ENCODE assay signal across 31 cellular contexts in genomic region chr19:827314-827709, GRCh38. TPM values are rescaled to one million over a fixed set of nuclear protein-coding genes. Genes with fewer than 3 reads are reported as not detected.
"Had no signal": no experiment of that assay in that cellular context is flagged by ENCODE, and none has a peak within 500 bp of the region (broad histone marks: within the 10 kb centered on the region; RNA-seq: fewer than 3 reads in every experiment).

No MANE protein-coding gene starts in this region.

- H3K4me3 ChIP-seq: adrenal gland, body of pancreas, breast epithelium, K562, Peyer's patch, SJSA1 had no signal

- H3K4me1 ChIP-seq: adrenal gland had no signal

- H3K36me3 ChIP-seq: adrenal gland, breast epithelium, Peyer's patch, SJSA1 had no signal

- ATAC-seq: activated CD8-positive, alpha-beta T cell treated with anti-CD3 and anti-CD28 coated beads, Interleukin-2, amount 10 ng/mL, durations not matched to agents 7 days and 5 days; body of pancreas; K562; PC-3 had no signal

- H3K9me3 ChIP-seq: adrenal gland, body of pancreas, breast epithelium, Peyer's patch, SJSA1, SK-N-SH had no signal

- DNase-seq: activated CD4-positive, alpha-beta T cell treated with anti-CD3 and anti-CD28 coated beads, Interleukin-2, amount 10 ng/mL, durations not matched to agents 24 days and 14 days; activated CD4-positive, alpha-beta T cell treated with anti-CD3 and anti-CD28 coated beads, Interleukin-2, amount 50 U/mL, for 48 hours; activated CD8-positive, alpha-beta T cell treated with anti-CD3 and anti-CD28 coated beads, Interleukin-2, amount 10 ng/mL, durations not matched to agents 7 days and 5 days; activated gamma-delta T cell treated with Interleukin-2 at 50 U/mL for 16 hours; activated naive CD4-positive, alpha-beta T cell treated with anti-CD3 and anti-CD28 coated beads for 36 hours; activated T-cell treated with anti-CD3 and anti-CD28 coated beads, Interleukin-2, amount 50 U/mL, for 24 hours; NCI-H1105; NCI-H1417 treated with DMSO at 0.1 percent for 48 hours; NCI-H187 treated with DMSO at 0.1 percent for 48 hours; NCI-H2081; NCI-H2171 treated with DMSO at 0.1 percent for 48 hours; NCI-H2227 treated with DMSO at 0.1 percent for 48 hours; NCI-H446; NCI-H510A treated with DMSO at 0.1 percent for 48 hours; NCI-H526 treated with DMSO at 0.1 percent for 48 hours; NCI-H774; PC-3; Peyer's patch; RPMI8226; SK-N-SH had no signal

- H3K27me3 ChIP-seq: SJSA1 had no signal

- H3K27ac ChIP-seq: adrenal gland, body of pancreas, breast epithelium, Peyer's patch, SJSA1 had no signal

RNA-seq across cellular contexts. Expression of gene AZU1, which starts 0.3 kb away (rescaled TPM):
- total RNA-seq: activated CD4-positive, alpha-beta T cell treated with anti-CD3 and anti-CD28 coated beads, Interleukin-2, amount 10 ng/mL, durations not matched to agents 24 days and 14 days; activated CD8-positive, alpha-beta T cell treated with anti-CD3 and anti-CD28 coated beads, Interleukin-2, amount 10 ng/mL, durations not matched to agents 7 days and 5 days; activated naive CD4-positive, alpha-beta T cell treated with anti-CD3 and anti-CD28 coated beads for 36 hours; activated naive CD4-positive, alpha-beta T cell treated with anti-CD3 and anti-CD28 coated beads, Interleukin-2, amount 50 U/mL, for 72 hours; activated T-helper 1 cell treated with anti-CD3 and anti-CD28 coated beads, Interleukin-12 subunit alpha, Interleukin-12 subunit beta, Interleukin-2, Interleukin-4 antibody, amounts not matched to agents 30 ng/mL and 10 ng/mL and 1 ng/mL, durations not matched to agents 14 hours and 24 hours and 36 hours; M059J; PC-3; Peyer's patch; Right ventricle myocardium superior; SJSA1 had no signal

RNA-seq across cellular contexts. Expression of gene PLPPR3, which starts 5.6 kb away (rescaled TPM):
- total RNA-seq: activated CD4-positive, alpha-beta T cell treated with anti-CD3 and anti-CD28 coated beads, Interleukin-2, amount 10 ng/mL, durations not matched to agents 24 days and 14 days; activated CD8-positive, alpha-beta T cell treated with anti-CD3 and anti-CD28 coated beads, Interleukin-2, amount 10 ng/mL, durations not matched to agents 7 days and 5 days; activated naive CD4-positive, alpha-beta T cell treated with anti-CD3 and anti-CD28 coated beads for 36 hours; activated naive CD4-positive, alpha-beta T cell treated with anti-CD3 and anti-CD28 coated beads, Interleukin-2, amount 50 U/mL, for 72 hours; activated T-helper 1 cell treated with anti-CD3 and anti-CD28 coated beads, Interleukin-12 subunit alpha, Interleukin-12 subunit beta, Interleukin-2, Interleukin-4 antibody, amounts not matched to agents 30 ng/mL and 10 ng/mL and 1 ng/mL, durations not matched to agents 14 hours and 24 hours and 36 hours; body of pancreas; cardiac septum; PC-3; Peyer's patch; Right ventricle myocardium superior had no signal

RNA-seq across cellular contexts. Expression of gene PRTN3, which starts 13.5 kb away (rescaled TPM):
- total RNA-seq: activated CD4-positive, alpha-beta T cell treated with anti-CD3 and anti-CD28 coated beads, Interleukin-2, amount 10 ng/mL, durations not matched to agents 24 days and 14 days; activated CD8-positive, alpha-beta T cell treated with anti-CD3 and anti-CD28 coated beads, Interleukin-2, amount 10 ng/mL, durations not matched to agents 7 days and 5 days; activated naive CD4-positive, alpha-beta T cell treated with anti-CD3 and anti-CD28 coated beads for 36 hours; activated naive CD4-positive, alpha-beta T cell treated with anti-CD3 and anti-CD28 coated beads, Interleukin-2, amount 50 U/mL, for 72 hours; activated T-helper 1 cell treated with anti-CD3 and anti-CD28 coated beads, Interleukin-12 subunit alpha, Interleukin-12 subunit beta, Interleukin-2, Interleukin-4 antibody, amounts not matched to agents 30 ng/mL and 10 ng/mL and 1 ng/mL, durations not matched to agents 14 hours and 24 hours and 36 hours; astrocyte; M059J; Peyer's patch; Right ventricle myocardium superior; SJSA1 had no signal
- polyA plus RNA-seq: SK-N-SH had no signal

RNA-seq across cellular contexts. Expression of gene ELANE, which starts 24.8 kb away (rescaled TPM):
- total RNA-seq: activated CD4-positive, alpha-beta T cell treated with anti-CD3 and anti-CD28 coated beads, Interleukin-2, amount 10 ng/mL, durations not matched to agents 24 days and 14 days; activated CD8-positive, alpha-beta T cell treated with anti-CD3 and anti-CD28 coated beads, Interleukin-2, amount 10 ng/mL, durations not matched to agents 7 days and 5 days; activated naive CD4-positive, alpha-beta T cell treated with anti-CD3 and anti-CD28 coated beads for 36 hours; activated naive CD4-positive, alpha-beta T cell treated with anti-CD3 and anti-CD28 coated beads, Interleukin-2, amount 50 U/mL, for 72 hours; activated T-helper 1 cell treated with anti-CD3 and anti-CD28 coated beads, Interleukin-12 subunit alpha, Interleukin-12 subunit beta, Interleukin-2, Interleukin-4 antibody, amounts not matched to agents 30 ng/mL and 10 ng/mL and 1 ng/mL, durations not matched to agents 14 hours and 24 hours and 36 hours; astrocyte; body of pancreas; K562; M059J; PC-3; Peyer's patch; SJSA1 had no signal
- polyA plus RNA-seq: K562, SK-N-SH had no signal
